Comparison of ENCODE assay signal across 12 cellular contexts in genomic region chrX:105220636-105221035, GRCh38. TPM values are rescaled to one million over a fixed set of nuclear protein-coding genes. Genes with fewer than 3 reads are reported as not detected.
"Had no signal": no experiment of that assay in that cellular context is flagged by ENCODE, and none has a peak within 500 bp of the region (broad histone marks: within the 10 kb centered on the region; RNA-seq: fewer than 3 reads in every experiment).

TSS of gene TEX13A (minus strand) at chrX:105220694. CDS start at chrX:105220397, 297 bp downstream.

- H3K27ac ChIP-seq: GM23248 had no signal

- H2AFZ ChIP-seq: GM23248, GM23338 had no signal

- H3K4me1 ChIP-seq: HAP-1 had no signal

- DNase-seq: GM23248, GOT3, H7, H9, HCEC 1CT, HFFc6 had no signal

- FAIRE-seq: H1, H54 had no signal

- H3K4me3 ChIP-seq: GM23248, GM23338, HAP-1 had no signal

- H3K9me3 ChIP-seq: HAP-1 had no signal

- ATAC-seq: GM23338, HCT116 had no signal

- H3K9ac ChIP-seq: GM23248 had no signal

- H3K36me3 ChIP-seq: HAP-1 had no signal

- H3K4me2 ChIP-seq: GM23338 had no signal

RNA-seq across cellular contexts. Expression of gene TEX13A, which starts in this region (rescaled TPM):
- total RNA-seq: GM23248, H1, H4, H7, H9, HFFc6 had no signal
- polyA plus RNA-seq: GM23248, GM23338, H1 had no signal
